23 cellular contexts compared by ENCODE assay signal in the genomic region with DNA sequence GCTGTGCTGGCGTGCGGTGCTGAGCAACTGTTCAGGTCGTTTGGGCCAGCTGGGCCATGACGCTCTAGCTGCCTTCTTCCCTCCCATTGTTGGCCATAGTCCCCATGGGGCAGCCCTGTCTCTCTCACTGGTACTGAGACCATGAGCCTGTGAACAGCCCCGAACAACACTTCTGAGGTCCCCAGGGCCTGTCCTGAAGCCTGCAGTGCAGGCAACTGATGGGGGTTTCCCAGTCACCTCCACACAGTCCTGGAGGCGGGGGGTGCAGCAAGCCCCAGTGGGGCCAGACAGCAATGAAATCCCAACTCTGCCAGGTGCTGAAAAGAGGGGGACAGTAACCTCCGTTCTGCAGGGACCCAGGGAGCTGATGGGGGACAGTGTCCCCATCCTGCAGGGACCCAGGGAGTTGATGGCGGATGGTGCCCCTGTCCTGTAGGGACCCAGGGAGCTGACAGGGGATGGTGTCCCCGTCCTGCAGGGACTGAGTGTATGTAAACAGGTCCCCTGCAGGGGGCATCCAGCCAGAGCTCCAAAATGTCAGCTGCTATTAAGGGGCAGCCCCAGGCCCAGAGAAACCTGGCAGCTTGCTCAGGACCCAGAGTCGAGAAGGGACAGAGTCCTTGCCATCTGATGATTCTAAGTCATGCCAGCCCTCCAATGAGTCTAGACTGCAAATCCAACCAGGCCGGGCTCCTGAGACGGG.
"Had no signal": no experiment of that assay in that cellular context is flagged by ENCODE, and none has a peak within 500 bp of the region (broad histone marks: within the 10 kb centered on the region; RNA-seq: fewer than 3 reads in every experiment).

No MANE protein-coding gene starts in this region.

- H3K36me3 ChIP-seq: cardiac muscle cell, tibial artery, uterus had no signal

- H3K4me1 ChIP-seq: tibial artery, uterus had no signal

- H3K4me1 Mint-ChIP-seq: activated CD4-positive, alpha-beta T cell treated with anti-CD3 and anti-CD28 coated beads for 36 hours; activated CD8-positive, alpha-beta memory T cell treated with anti-CD3 and anti-CD28 coated beads, Interleukin-2, amount 10 ng/mL, durations not matched to agents 7 days and 5 days had no signal

- DNase-seq: activated CD4-positive, alpha-beta memory T cell treated with anti-CD3 and anti-CD28 coated beads for 36 hours; activated CD4-positive, alpha-beta T cell treated with anti-CD3 and anti-CD28 coated beads for 36 hours; activated CD8-positive, alpha-beta memory T cell treated with anti-CD3 and anti-CD28 coated beads, Interleukin-2, amount 10 ng/mL, durations not matched to agents 7 days and 5 days; activated naive CD4-positive, alpha-beta T cell treated with anti-CD3 and anti-CD28 coated beads, Interleukin-2, amount 50 U/mL, for 16 hours; activated T-cell treated with anti-CD3 and anti-CD28 coated beads, Interleukin-2, amount 50 U/mL, for 1 hour; dorsolateral prefrontal cortex; islet precursor cell; mammary epithelial cell; occipital lobe; right cardiac atrium; stimulated activated CD4-positive, alpha-beta T cell treated with anti-CD3 and anti-CD28 coated beads, Interleukin-15, amount 100 ng/mL, for 24 hours; stimulated activated CD4-positive, alpha-beta T cell treated with anti-CD3 and anti-CD28 coated beads, Interleukin-4, amount 100 ng/mL, for 1 hour; stimulated activated naive CD4-positive, alpha-beta T cell; tibial artery; uterus had no signal

- H3K9me3 Mint-ChIP-seq: activated CD4-positive, alpha-beta memory T cell treated with anti-CD3 and anti-CD28 coated beads for 36 hours; activated T-helper 2 cell treated with anti-CD3 and anti-CD28 coated beads, Interferon-gamma antibody, Interleukin-2, Interleukin-4, amounts not matched to agents 10 μg/mL and 5 μg/mL and 100 μg/mL, durations not matched to agents 14 hours and 24 hours and 36 hours; natural killer cell treated with Interleukin-12 subunit alpha and Interleukin-12 subunit beta and Interleukin-15 and Interleukin-18, amount 100 ng/mL, for 72 hours had no signal

- ATAC-seq: activated CD4-positive, alpha-beta T cell treated with anti-CD3 and anti-CD28 coated beads for 36 hours; activated CD8-positive, alpha-beta memory T cell treated with anti-CD3 and anti-CD28 coated beads, Interleukin-2, amount 10 ng/mL, durations not matched to agents 7 days and 5 days; esophagus mucosa; left lobe of liver; natural killer cell treated with Interleukin-12 subunit alpha and Interleukin-12 subunit beta and Interleukin-15 and Interleukin-18, amount 100 ng/mL, for 72 hours; right cardiac atrium had no signal

- H3K27ac Mint-ChIP-seq: activated CD4-positive, alpha-beta memory T cell treated with anti-CD3 and anti-CD28 coated beads for 36 hours; activated CD4-positive, alpha-beta T cell treated with anti-CD3 and anti-CD28 coated beads for 36 hours; activated CD8-positive, alpha-beta memory T cell treated with anti-CD3 and anti-CD28 coated beads, Interleukin-2, amount 10 ng/mL, durations not matched to agents 7 days and 5 days; activated T-helper 2 cell treated with anti-CD3 and anti-CD28 coated beads, Interferon-gamma antibody, Interleukin-2, Interleukin-4, amounts not matched to agents 10 μg/mL and 5 μg/mL and 100 μg/mL, durations not matched to agents 14 hours and 24 hours and 36 hours; natural killer cell treated with Interleukin-12 subunit alpha and Interleukin-12 subunit beta and Interleukin-15 and Interleukin-18, amount 100 ng/mL, for 72 hours had no signal

- H3K4me3 ChIP-seq: cardiac muscle cell, dorsolateral prefrontal cortex, skin epidermis, tibial artery, uterus had no signal

- H3K27ac ChIP-seq: cardiac muscle cell, skin epidermis, tibial artery, uterus, VCaP had no signal

- FAIRE-seq: endometrium had no signal

- H3K4me3 Mint-ChIP-seq: activated CD4-positive, alpha-beta memory T cell treated with anti-CD3 and anti-CD28 coated beads for 36 hours; activated CD4-positive, alpha-beta T cell treated with anti-CD3 and anti-CD28 coated beads for 36 hours; activated CD8-positive, alpha-beta memory T cell treated with anti-CD3 and anti-CD28 coated beads, Interleukin-2, amount 10 ng/mL, durations not matched to agents 7 days and 5 days; natural killer cell treated with Interleukin-12 subunit alpha and Interleukin-12 subunit beta and Interleukin-15 and Interleukin-18, amount 100 ng/mL, for 72 hours had no signal

- H3K9me3 ChIP-seq: tibial artery, uterus had no signal

- H3K36me3 Mint-ChIP-seq: activated CD4-positive, alpha-beta memory T cell treated with anti-CD3 and anti-CD28 coated beads for 36 hours; activated CD8-positive, alpha-beta memory T cell treated with anti-CD3 and anti-CD28 coated beads, Interleukin-2, amount 10 ng/mL, durations not matched to agents 7 days and 5 days; natural killer cell treated with Interleukin-12 subunit alpha and Interleukin-12 subunit beta and Interleukin-15 and Interleukin-18, amount 100 ng/mL, for 72 hours had no signal

- H3K27me3 ChIP-seq: cardiac muscle cell, uterus had no signal
